21 cellular contexts compared by ENCODE assay signal in genomic region chr16:46900464-46901235, GRCh38.
"Had no signal": no experiment of that assay in that cellular context is flagged by ENCODE, and none has a peak within 500 bp of the region (broad histone marks: within the 10 kb centered on the region; RNA-seq: fewer than 3 reads in every experiment).

No MANE protein-coding gene starts in this region.

- ATAC-seq: activated naive CD4-positive, alpha-beta T cell treated with anti-CD3 and anti-CD28 coated beads, Interleukin-2, amount 50 U/mL, for 72 hours; activated T-cell treated with anti-CD3 and anti-CD28 coated beads, Interleukin-2, amount 50 U/mL, for 72 hours; gastroesophageal sphincter; left ventricle myocardium superior; mucosa of descending colon; right cardiac atrium had no signal

- H3K36me3 Mint-ChIP-seq: activated naive CD4-positive, alpha-beta T cell treated with anti-CD3 and anti-CD28 coated beads, Interleukin-2, amount 50 U/mL, for 72 hours; naive B cell had no signal

- DNase-seq: activated CD4-positive, alpha-beta T cell treated with anti-CD3 and anti-CD28 coated beads, Interleukin-2, amount 50 U/mL, for 4 hours; activated gamma-delta T cell treated with Interleukin-2 at 50 U/mL for 16 hours; activated T-cell treated with anti-CD3 and anti-CD28 coated beads, Interleukin-2, amount 50 U/mL, for 72 hours; adrenal gland; left ventricle myocardium superior; mesenchymal stem cell; mucosa of descending colon; naive B cell; right cardiac atrium; small intestine; stimulated activated CD4-positive, alpha-beta T cell treated with anti-CD3 and anti-CD28 coated beads, Interleukin-15, amount 100 ng/mL, for 24 hours; stimulated activated CD4-positive, alpha-beta T cell treated with anti-CD3 and anti-CD28 coated beads, Interleukin-2, amount 100 ng/mL, for 48 hours; stomach; WERI-Rb-1 had no signal

- H3K27ac ChIP-seq: adrenal gland, epithelial cell of prostate, gastroesophageal sphincter, thoracic aorta, upper lobe of left lung, WERI-Rb-1 had no signal

- H3K4me3 ChIP-seq: adrenal gland, gastroesophageal sphincter, mucosa of descending colon, stomach, thoracic aorta, upper lobe of left lung had no signal

- H3K9me3 Mint-ChIP-seq: activated naive CD4-positive, alpha-beta T cell treated with anti-CD3 and anti-CD28 coated beads, Interleukin-2, amount 50 U/mL, for 72 hours; activated T-cell treated with anti-CD3 and anti-CD28 coated beads, Interleukin-2, amount 50 U/mL, for 72 hours; naive B cell; neural crest cell; T-helper 1 cell treated with Interleukin-12 subunit alpha and Interleukin-12 subunit beta and Interleukin-4 antibody, amounts not matched to agents 30 μg/mL and 1 μg/mL, for 36 hours had no signal

- H3K9me3 ChIP-seq: adrenal gland, gastroesophageal sphincter, mucosa of descending colon, stomach, thoracic aorta, upper lobe of left lung had no signal

- H3K27me3 Mint-ChIP-seq: naive B cell had no signal

- H3K27me3 ChIP-seq: adrenal gland, gastroesophageal sphincter, stomach, upper lobe of left lung had no signal

- H3K4me3 Mint-ChIP-seq: activated T-cell treated with anti-CD3 and anti-CD28 coated beads, Interleukin-2, amount 50 U/mL, for 72 hours; naive B cell; neural crest cell; T-helper 1 cell treated with Interleukin-12 subunit alpha and Interleukin-12 subunit beta and Interleukin-4 antibody, amounts not matched to agents 30 μg/mL and 1 μg/mL, for 36 hours had no signal

- H3K36me3 ChIP-seq: adrenal gland, thoracic aorta had no signal

- H3K27ac Mint-ChIP-seq: activated naive CD4-positive, alpha-beta T cell treated with anti-CD3 and anti-CD28 coated beads, Interleukin-2, amount 50 U/mL, for 72 hours; activated T-cell treated with anti-CD3 and anti-CD28 coated beads, Interleukin-2, amount 50 U/mL, for 72 hours; T-helper 1 cell treated with Interleukin-12 subunit alpha and Interleukin-12 subunit beta and Interleukin-4 antibody, amounts not matched to agents 30 μg/mL and 1 μg/mL, for 36 hours had no signal
